Comparison of ENCODE assay signal across 8 cellular contexts in genomic region chr3:66442254-66443249, GRCh38. TPM values are rescaled to one million over a fixed set of nuclear protein-coding genes. Genes with fewer than 3 reads are reported as not detected.
A peak's percentile ranks its signal among the peaks of the same experiment; 100 is the strongest.
DNase-seq lines count a peak whose midpoint lies in the region; ATAC-seq, FAIRE-seq and TF ChIP-seq lines count a peak whose summit lies in the region.

No MANE protein-coding gene starts in this region.

- H3K27ac ChIP-seq in mammary epithelial cell (ENCODE audit: insufficient read depth, low read depth, low read length) (peak overlapping the region; percentile 33), layer of hippocampus (ENCODE audit: low read depth, low read length) (peak overlapping the region; percentile 57), thoracic aorta (peak overlapping the region; percentile 80 to 89)

- H3K9ac ChIP-seq in mammary epithelial cell (ENCODE audit: insufficient read depth, low read length), result no peak overlapping the region

- H3K4me2 ChIP-seq in mammary epithelial cell (ENCODE audit: insufficient read depth, low read depth, low read length), result peak overlapping the region; percentile 70

- ATAC-seq in thoracic aorta (ENCODE audit: insufficient number of reproducible peaks, low FRiP score, low read depth), result no peak
- ATAC-seq in GM18498 (IDR thresholded peaks at IDR 0.05; ENCODE audit: unreplicated experiment), result no peak
- no peak for ATAC-seq in GM18519 (IDR thresholded peaks at IDR 0.05; ENCODE audit: low FRiP score, unreplicated experiment)

- H2AFZ ChIP-seq in mammary epithelial cell (ENCODE audit: low read depth, low read length), result peak overlapping the region; percentile 90

- peaks cover 36% of the 10 kb centered on the region for H3K4me1 ChIP-seq in mammary epithelial cell (ENCODE audit: insufficient read depth, low read length)
- peaks cover 26 to 57% of the 10 kb centered on the region in 2 donors for H3K4me1 ChIP-seq in thoracic aorta (ENCODE audit: control insufficient read depth in 1 of 2, low read depth in 2 of 2)

- TF ChIP-seq CTCF in mammary epithelial cell (conservative IDR thresholded peaks at IDR 0.05 in 1 of 2, IDR thresholded peaks at IDR 0.05 in 1 of 2; ENCODE audit: extremely low read depth in 1 of 2, insufficient read depth in 1 of 2, low read depth in 1 of 2, low read length in 2 of 2) (no peak), thoracic aorta (IDR thresholded peaks at IDR 0.05) (no peak)

- no peak overlapping the region for H3K4me3 ChIP-seq in mammary epithelial cell (replicated peaks in 1 of 3; ENCODE audit: insufficient read depth in 1 of 3, low read depth in 2 of 3, low read length in 3 of 3)
- peak overlapping the region; percentile 51 for H3K4me3 ChIP-seq in thoracic aorta

- no TSS peak for BruUV-seq in mammary epithelial cell (replicated peaks; lab: Mats Ljungman, UMichigan)

- H3K79me2 ChIP-seq in mammary epithelial cell (ENCODE audit: insufficient read depth, low read length), result no peaks in the 10 kb centered on the region

- CTCF ChIA-PET in mammary epithelial cell (lab: Charles Lee; ENCODE audit: low non-redundant PET), result no interaction called here

- intact Hi-C loops in mammary epithelial cell (cut with micrococcal nuclease), result loop anchor here (2.0 kb wide), 1 partner anchor 58 kb away; the partner anchor contains the start of gene LRIG1

- H3K36me3 ChIP-seq in mammary epithelial cell (ENCODE audit: insufficient read depth, low read length), result no peaks in the 10 kb centered on the region
- H3K36me3 ChIP-seq in thoracic aorta, result no peaks in the 10 kb centered on the region

- no peak for FAIRE-seq in frontal cortex (lab: Jason Lieb, UNC)

- peak; percentile 78 for DNase-seq in AG08395 (ENCODE audit: low spot score)
- DNase-seq in NCI-H1092 treated with DMSO at 0.1 percent for 48 hours (lab: John Stamatoyannopoulos, UW), result peak; percentile 78
- DNase-seq in mammary epithelial cell, result peak; percentile 41
- DNase-seq in thoracic aorta (ENCODE audit: low spot score), result no peak
- DNase-seq in frontal cortex (ENCODE audit: low spot score in 2 of 2), result no peak

- dilution Hi-C loops in mammary epithelial cell (cut with HindIII; ENCODE audit: low sequenced_read_pairs), result loop anchor here (5.0 kb wide), 1 partner anchor 40 kb away; no protein-coding TSS in a partner anchor

- H4K20me1 ChIP-seq in mammary epithelial cell (ENCODE audit: insufficient read depth, low read length), result no peaks in the 10 kb centered on the region

- no peaks in the 10 kb centered on the region for H3K27me3 ChIP-seq in mammary epithelial cell (ENCODE audit: insufficient read depth, low read length)
- no peaks in the 10 kb centered on the region for H3K27me3 ChIP-seq in layer of hippocampus (ENCODE audit: control insufficient read depth, insufficient read depth, low read length)
- no peaks in the 10 kb centered on the region for H3K27me3 ChIP-seq in thoracic aorta (replicated peaks; ENCODE audit: insufficient read depth)

- WGBS in mammary epithelial cell (ENCODE audit: low coverage, missing lambda C conversion rate), result 29% methylated on average over 13 of the region's 15 CpGs

- H3K9me3 ChIP-seq in mammary epithelial cell (replicated peaks; ENCODE audit: insufficient read depth, low read length), result no peaks in the 10 kb centered on the region
- no peaks in the 10 kb centered on the region for H3K9me3 ChIP-seq in thoracic aorta

- in situ Hi-C loops in mammary epithelial cell (cut with MboI; ENCODE audit: low sequenced_read_pairs in 2 of 2), result no loop called here

RNA-seq across cellular contexts. Expression of gene LRIG1, which starts 58.3 kb away (rescaled TPM):
- 10 to 100 TPM; 11.7 to 15.3 TPM for total RNA-seq in mammary epithelial cell
- polyA plus RNA-seq in mammary epithelial cell, result 10.4 TPM
- polyA minus RNA-seq in mammary epithelial cell, result 82.8 TPM
- total RNA-seq in thoracic aorta, result 100 to 1,000 TPM; 121 to 131 TPM
- total RNA-seq in frontal cortex, result 51.8 TPM

Comparison
In these comparisons a context has a peak if more than half of its experiments do, and no peak if none do; other contexts are left out.
1. DNase-seq: peak in AG08395 (single experiment), NCI-H1092 treated with DMSO at 0.1 percent for 48 hours (single experiment) and mammary epithelial cell (single experiment); none in thoracic aorta (single experiment) and frontal cortex (0 of 2).
2. H3K27ac ChIP-seq: peak in every context shown above with its lines; median percentile 84 in thoracic aorta; 57 in layer of hippocampus; 33 in mammary epithelial cell.